9 cellular contexts compared by ENCODE assay signal in genomic region chr20:38751360-38751976, GRCh38. TPM values are rescaled to one million over a fixed set of nuclear protein-coding genes. Genes with fewer than 3 reads are reported as not detected.
DNase-seq lines count a peak whose midpoint lies in the region; ATAC-seq and TF ChIP-seq lines count a peak whose summit lies in the region.
"Had no signal": no experiment of that assay in that cellular context is flagged by ENCODE, and none has a peak within 500 bp of the region (broad histone marks: within the 10 kb centered on the region; RNA-seq: fewer than 3 reads in every experiment).

No MANE protein-coding gene starts in this region.

- TF ChIP-seq EP300 in ovary (IDR thresholded peaks at IDR 0.05): no peak

- H3K27me3 ChIP-seq in lower lobe of right lung (ENCODE audit: low read depth) (no peaks in the 10 kb centered on the region), ovary (no peaks in the 10 kb centered on the region)

- intact Hi-C loops in lower lobe of right lung (cut with DNase I) (no loop called here), ovary (cut with DNase I) (no loop called here)

- TF ChIP-seq POLR2A in ovary (IDR thresholded peaks at IDR 0.05): no peak

- POLR2A ChIA-PET in AG04449 (lab: Yijun Ruan, JAX): no interaction called here

- TF ChIP-seq CTCF in AG04449 (IDR thresholded peaks at IDR 0.05; ENCODE audit: insufficient read depth, low read length, missing control alignments) (peak; percentile 47), astrocyte of the spinal cord (IDR thresholded peaks at IDR 0.05; ENCODE audit: low read depth, low read length) (peak; percentile 68), lower lobe of right lung (IDR thresholded peaks at IDR 0.05) (peak; percentile 63), ovary (IDR thresholded peaks at IDR 0.05) (peak in 1 of 3 donors; percentile 23)

- peaks cover 46% of the 10 kb centered on the region for H3K36me3 ChIP-seq in lower lobe of right lung
- H3K36me3 ChIP-seq in ovary: no peaks in the 10 kb centered on the region

- in situ Hi-C loops in astrocyte of the spinal cord (cut with HindIII; ENCODE audit: low sequenced_read_pairs): no loop called here

- ATAC-seq in lower lobe of right lung (no peak), HG02763 (IDR thresholded peaks at IDR 0.05; ENCODE audit: unreplicated experiment) (no peak)

- H3K27ac ChIP-seq in lower lobe of right lung (no peak overlapping the region), ovary (no peak overlapping the region)

- H3K4me1 ChIP-seq in lower lobe of right lung: peaks cover 18% of the 10 kb centered on the region
- H3K4me1 ChIP-seq in ovary (ENCODE audit: insufficient read depth): peaks cover 5% of the 10 kb centered on the region

- 59 to 63% (median 60%) methylated on average over 5 of the region's 5 CpGs for WGBS in ovary, 3 donors

- H3K4me3 ChIP-seq in AG04449 (ENCODE audit: low read depth, low read length) (no peak overlapping the region), astrocyte of the spinal cord (ENCODE audit: low read depth, low read length) (no peak overlapping the region), lower lobe of right lung (no peak overlapping the region), ovary (no peak overlapping the region)

- CTCF ChIA-PET in AG04449 (lab: Yijun Ruan, JAX): interaction anchor here (0.7 to 12.3 kb wide), 18 partner anchors 9 to 298 kb away, joined by 3 to 164 read pairs (median 6); partner anchors contain the start of gene SLC32A1

- DNase-seq in AG04449 (ENCODE audit: low read depth, low spot score): no peak
- DNase-seq in DMS53 treated with DMSO at 0.1 percent for 48 hours (lab: John Stamatoyannopoulos, UW; ENCODE audit: unreplicated experiment): peak; percentile 31
- peak; percentile 29 for DNase-seq in NCI-H146 treated with DMSO at 0.1 percent for 48 hours (lab: John Stamatoyannopoulos, UW; ENCODE audit: unreplicated experiment)
- peak; percentile 38 for DNase-seq in astrocyte of the spinal cord (ENCODE audit: low read depth, low spot score)
- DNase-seq in lower lobe of right lung: no peak
- no peak for DNase-seq in middle frontal gyrus (ENCODE audit: extremely low spot score, low spot score)
- no peak for DNase-seq in ovary

- H3K9me3 ChIP-seq in lower lobe of right lung (no peaks in the 10 kb centered on the region), ovary (no peaks in the 10 kb centered on the region)

RNA-seq across cellular contexts. Expression of gene ACTR5, which starts 3.2 kb away (rescaled TPM):
- total RNA-seq in lower lobe of right lung: 6.0 TPM
- 10 to 100 TPM in 4 of 7 donors, 1 to 10 TPM in 3; 6.2 to 12.3 (median 10.6) TPM for total RNA-seq in ovary
- 1 to 10 TPM; 6.8 to 7.1 TPM for polyA plus RNA-seq in ovary

RNA-seq across cellular contexts. Expression of gene SLC32A1, which starts 27.2 kb away (rescaled TPM):
- total RNA-seq in lower lobe of right lung: not detected
- not detected for total RNA-seq in ovary
- not detected for polyA plus RNA-seq in ovary
- polyA plus RNA-seq: IgD-negative memory B cell had no signal

RNA-seq across cellular contexts. Expression of gene PPP1R16B, which starts 54.0 kb away (rescaled TPM):
- total RNA-seq in lower lobe of right lung: 13.0 TPM
- 10 to 100 TPM in 1 of 7 donors, 1 to 10 TPM in 4, under 1 TPM in 2; 0.92 to 56.4 (median 2.9) TPM for total RNA-seq in ovary
- polyA plus RNA-seq in ovary: 10 to 100 TPM in 1 of 2 donors, 1 to 10 TPM in 1; 2.5 to 11.2 TPM

Comparison
In these comparisons a context has a peak if more than half of its experiments do, and no peak if none do; other contexts are left out.
1. DNase-seq: peak in DMS53 treated with DMSO at 0.1 percent for 48 hours (single experiment), NCI-H146 treated with DMSO at 0.1 percent for 48 hours (single experiment) and astrocyte of the spinal cord (single experiment); none in AG04449 (single experiment), lower lobe of right lung (single experiment), middle frontal gyrus (single experiment) and ovary (0 of 5).